11 cellular contexts compared by ENCODE assay signal in genomic region chr6:80210618-80211017, GRCh38.
A peak's percentile ranks its signal among the peaks of the same experiment; 100 is the strongest.
DNase-seq lines count a peak whose midpoint lies in the region; ATAC-seq, FAIRE-seq and TF ChIP-seq lines count a peak whose summit lies in the region.
"Had no signal": no experiment of that assay in that cellular context is flagged by ENCODE, and none has a peak within 500 bp of the region (broad histone marks: within the 10 kb centered on the region; RNA-seq: fewer than 3 reads in every experiment).

No MANE protein-coding gene starts in this region.

- no peak overlapping the region for H3K4me3 ChIP-seq in GM12878
- no peak overlapping the region for H3K4me3 ChIP-seq in naive thymus-derived CD4-positive, alpha-beta T cell (ENCODE audit: low read length)

- no peak for TF ChIP-seq CTCF in GM12878 (IDR thresholded peaks at IDR 0.05 in 2 of 3, conservative IDR thresholded peaks at IDR 0.05 in 1 of 3; ENCODE audit: control insufficient read depth in 2 of 3, extremely low read depth in 1 of 3, insufficient read depth in 1 of 3, low read depth in 3 of 3, low read length in 3 of 3)
- no peak for TF ChIP-seq CTCF in activated CD8-positive, alpha-beta T cell treated with anti-CD3 and anti-CD28 coated beads for 36 hours (IDR thresholded peaks at IDR 0.05)

- H3K9me3 Mint-ChIP-seq in activated T-cell treated with anti-CD3 and anti-CD28 coated beads, Interleukin-2, amount 50 U/mL, for 4 hours = no peaks in the 10 kb centered on the region
- H3K9me3 Mint-ChIP-seq in naive thymus-derived CD4-positive, alpha-beta T cell = no peaks in the 10 kb centered on the region
- no peaks in the 10 kb centered on the region for H3K9me3 Mint-ChIP-seq in activated CD8-positive, alpha-beta T cell treated with anti-CD3 and anti-CD28 coated beads for 36 hours

- CTCF ChIA-PET in HEK293T (lab: Yijun Ruan, JAX) (no interaction called here), GM12878 (lab: Yijun Ruan, JAX) (interaction anchor here (0.7 to 1.0 kb wide), 2 partner anchors 15 to 395 kb away, joined by 3 to 4 read pairs; no protein-coding TSS in a partner anchor)
- CTCF ChIA-PET in naive thymus-derived CD4-positive, alpha-beta T cell (lab: Charles Lee) = interaction anchor here (0.5 kb wide), 1 partner anchor 1970 kb away, joined by 3 read pairs; no protein-coding TSS in a partner anchor
- CTCF ChIA-PET in activated CD8-positive, alpha-beta T cell treated with anti-CD3 and anti-CD28 coated beads for 36 hours (lab: Charles Lee) = no interaction called here

- no peaks in the 10 kb centered on the region for H3K27me3 Mint-ChIP-seq in activated T-cell treated with anti-CD3 and anti-CD28 coated beads, Interleukin-2, amount 50 U/mL, for 4 hours (ENCODE audit: low read depth)
- no peaks in the 10 kb centered on the region for H3K27me3 Mint-ChIP-seq in naive thymus-derived CD4-positive, alpha-beta T cell
- H3K27me3 Mint-ChIP-seq in activated CD8-positive, alpha-beta T cell treated with anti-CD3 and anti-CD28 coated beads for 36 hours = no peaks in the 10 kb centered on the region

- peak overlapping the region; percentile 54; the same call in 1 of the 2 replicates for H3K4me2 ChIP-seq in GM12878 (ENCODE audit: control insufficient read depth, insufficient read depth)

- SMC1A ChIA-PET in GM12878 (lab: Charles Lee; ENCODE audit: uncharacterized antibody, unreplicated experiment) = interaction anchor here (1.0 to 1.2 kb wide), 3 partner anchors 19 to 51 kb away, joined by 3 to 6 read pairs (median 4); no protein-coding TSS in a partner anchor

- WGBS in GM12878 (ENCODE audit: insufficient coverage, insufficient replicate concordance, low lambda C conversion rate, missing lambda C conversion rate) = 0% methylated on average over 3 of the region's 3 CpGs

- no peak overlapping the region for H3K27ac Mint-ChIP-seq in naive thymus-derived CD4-positive, alpha-beta T cell
- no peak overlapping the region for H3K27ac Mint-ChIP-seq in activated CD8-positive, alpha-beta T cell treated with anti-CD3 and anti-CD28 coated beads for 36 hours

- no peak overlapping the region for H3K4me3 Mint-ChIP-seq in activated T-cell treated with anti-CD3 and anti-CD28 coated beads, Interleukin-2, amount 50 U/mL, for 4 hours
- no peak overlapping the region for H3K4me3 Mint-ChIP-seq in naive thymus-derived CD4-positive, alpha-beta T cell
- no peak overlapping the region for H3K4me3 Mint-ChIP-seq in activated CD8-positive, alpha-beta T cell treated with anti-CD3 and anti-CD28 coated beads for 36 hours

- peaks cover 3% of the 10 kb centered on the region for H3K4me1 ChIP-seq in GM12878 (ENCODE audit: control insufficient read depth, insufficient read depth, low read length)
- H3K4me1 ChIP-seq in naive thymus-derived CD4-positive, alpha-beta T cell (ENCODE audit: control insufficient read depth in 2 of 2, insufficient read depth in 2 of 2, low read length in 2 of 2) = no peaks in the 10 kb centered on the region

- in situ Hi-C loops in GM12878 (cut with MboI) = loop anchor here (25.0 kb wide), 1 partner anchor 1802 kb away; no protein-coding TSS in a partner anchor

- H3K79me2 ChIP-seq in GM12878 (ENCODE audit: control insufficient read depth, insufficient read depth, low read length) = no peaks in the 10 kb centered on the region

- POLR2A ChIA-PET in HEK293T (lab: Yijun Ruan, JAX) (no interaction called here), GM12878 (lab: Charles Lee) (no interaction called here)
- POLR2A ChIA-PET in naive thymus-derived CD4-positive, alpha-beta T cell (lab: Charles Lee) = no interaction called here
- POLR2A ChIA-PET in activated CD8-positive, alpha-beta T cell treated with anti-CD3 and anti-CD28 coated beads for 36 hours (lab: Charles Lee) = no interaction called here

- no peaks in the 10 kb centered on the region for H3K4me1 Mint-ChIP-seq in activated T-cell treated with anti-CD3 and anti-CD28 coated beads, Interleukin-2, amount 50 U/mL, for 4 hours (ENCODE audit: low read depth)
- peaks cover 0 to 5% (median 0%) of the 10 kb centered on the region in 7 donors for H3K4me1 Mint-ChIP-seq in naive thymus-derived CD4-positive, alpha-beta T cell
- peaks cover 8% of the 10 kb centered on the region for H3K4me1 Mint-ChIP-seq in activated CD8-positive, alpha-beta T cell treated with anti-CD3 and anti-CD28 coated beads for 36 hours (ENCODE audit: low read depth)

- no peak for TF ChIP-seq RAD21 in GM12878 (IDR thresholded peaks at IDR 0.05; ENCODE audit: insufficient read depth, low read depth, low read length)

- H2AFZ ChIP-seq in GM12878 (ENCODE audit: control insufficient read depth, low read depth, low read length) = no peak overlapping the region

- H3K9ac ChIP-seq in GM12878 (ENCODE audit: control insufficient read depth, insufficient read depth, low read length) = no peak overlapping the region

- H3K27ac ChIP-seq in GM12878 (ENCODE audit: control insufficient read depth, insufficient read depth) = no peak overlapping the region
- H3K27ac ChIP-seq in naive thymus-derived CD4-positive, alpha-beta T cell (ENCODE audit: low read depth, low read length) = no peak overlapping the region

- RAD21 ChIA-PET in GM12878 (lab: Charles Lee; ENCODE audit: unreplicated experiment) = interaction anchor here (0.7 to 0.8 kb wide), 2 partner anchors 45 to 59 kb away, joined by 3 to 4 read pairs; no protein-coding TSS in a partner anchor

- intact Hi-C loops in GM12878 (cut with micrococcal nuclease; ENCODE audit: unreplicated experiment) = loop anchor here (5.0 to 10.0 kb wide), 7 partner anchors 127 to 1794 kb away; partner anchors contain the start of gene TENT5A
- intact Hi-C loops in naive thymus-derived CD4-positive, alpha-beta T cell (cut with micrococcal nuclease) = loop anchor here (5.0 to 10.0 kb wide), 2 partner anchors 103 to 1544 kb away; partner anchors contain the start of genes BCKDHB (in 1 of the 2) and TENT5A (in 1 of the 2)
- intact Hi-C loops in activated CD8-positive, alpha-beta T cell treated with anti-CD3 and anti-CD28 coated beads for 36 hours (cut with micrococcal nuclease) = no loop called here

- peak; percentile 63 for ATAC-seq in GM12878
- ATAC-seq in activated T-cell treated with anti-CD3 and anti-CD28 coated beads, Interleukin-2, amount 50 U/mL, for 4 hours = no peak
- ATAC-seq in naive thymus-derived CD4-positive, alpha-beta T cell = no peak
- no peak for ATAC-seq in activated CD8-positive, alpha-beta T cell treated with anti-CD3 and anti-CD28 coated beads for 36 hours

- peak; percentile 7 for FAIRE-seq in GM12878 (lab: Jason Lieb, UNC)

- H3K9me3 ChIP-seq in GM12878 (replicated peaks; ENCODE audit: control insufficient read depth, insufficient read depth, low read length) = no peaks in the 10 kb centered on the region
- H3K9me3 ChIP-seq in naive thymus-derived CD4-positive, alpha-beta T cell (ENCODE audit: control insufficient read depth in 2 of 3, low read length in 3 of 3) = no peaks in the 10 kb centered on the region

- no peaks in the 10 kb centered on the region for H3K27me3 ChIP-seq in GM12878 (replicated peaks in 1 of 2; ENCODE audit: control insufficient read depth in 2 of 2, insufficient read depth in 2 of 2, low read length in 1 of 2)
- no peaks in the 10 kb centered on the region for H3K27me3 ChIP-seq in naive thymus-derived CD4-positive, alpha-beta T cell (ENCODE audit: control insufficient read depth in 2 of 2, insufficient read depth in 2 of 2, low read length in 2 of 2)

- H4K20me1 ChIP-seq in GM12878 (ENCODE audit: control insufficient read depth, insufficient read depth) = no peaks in the 10 kb centered on the region

- BruUV-seq in GM12878 (replicated peaks; lab: Mats Ljungman, UMichigan) = no TSS peak

- no peak for TF ChIP-seq POLR2A in GM12878 (IDR thresholded peaks at IDR 0.05; ENCODE audit: low read depth, low read length)

- H3K36me3 Mint-ChIP-seq in activated T-cell treated with anti-CD3 and anti-CD28 coated beads, Interleukin-2, amount 50 U/mL, for 4 hours (ENCODE audit: insufficient read depth) = peaks cover 4% of the 10 kb centered on the region
- H3K36me3 Mint-ChIP-seq in naive thymus-derived CD4-positive, alpha-beta T cell = peaks cover 0 to 12% (median 0%) of the 10 kb centered on the region in 5 donors
- no peaks in the 10 kb centered on the region for H3K36me3 Mint-ChIP-seq in activated CD8-positive, alpha-beta T cell treated with anti-CD3 and anti-CD28 coated beads for 36 hours (ENCODE audit: low read depth)

- DNase-seq in DMS79 treated with DMSO at 0.1 percent for 48 hours (lab: John Stamatoyannopoulos, UW) (peak; percentile 34), HEK293T (ENCODE audit: extremely low spot score) (no peak), GM12878 (ENCODE audit: low read depth, low spot score) (peak; percentile 13), left kidney (ENCODE audit: low read depth, low spot score) (peak; percentile 65), NCI-H2029 (lab: John Stamatoyannopoulos, UW) (no peak)
- no peak for DNase-seq in activated T-cell treated with anti-CD3 and anti-CD28 coated beads, Interleukin-2, amount 50 U/mL, for 4 hours
- DNase-seq in naive thymus-derived CD4-positive, alpha-beta T cell = no peak
- DNase-seq in activated CD8-positive, alpha-beta T cell treated with anti-CD3 and anti-CD28 coated beads for 36 hours = no peak
- DNase-seq: NCI-H1105 treated with DMSO at 0.1 percent for 48 hours, occipital lobe, SHP77 treated with DMSO at 0.1 percent for 48 hours had no signal

- no peaks in the 10 kb centered on the region for H3K36me3 ChIP-seq in GM12878 (ENCODE audit: control insufficient read depth in 2 of 2, insufficient read depth in 2 of 2, low read length in 1 of 2)
- no peaks in the 10 kb centered on the region for H3K36me3 ChIP-seq in naive thymus-derived CD4-positive, alpha-beta T cell (ENCODE audit: control insufficient read depth in 2 of 3, insufficient read depth in 3 of 3, low read length in 3 of 3)

- no peak for TF ChIP-seq EP300 in GM12878 (IDR thresholded peaks at IDR 0.05; ENCODE audit: borderline replicate concordance in 1 of 2, control insufficient read depth in 1 of 2, low read depth in 2 of 2, low read length in 2 of 2)

TF ChIP-seq in GM12878, 131 proteins besides CTCF, POLR2A, EP300 and RAD21 (continues in another document):
- TF ChIP-seq, protein P1, sequence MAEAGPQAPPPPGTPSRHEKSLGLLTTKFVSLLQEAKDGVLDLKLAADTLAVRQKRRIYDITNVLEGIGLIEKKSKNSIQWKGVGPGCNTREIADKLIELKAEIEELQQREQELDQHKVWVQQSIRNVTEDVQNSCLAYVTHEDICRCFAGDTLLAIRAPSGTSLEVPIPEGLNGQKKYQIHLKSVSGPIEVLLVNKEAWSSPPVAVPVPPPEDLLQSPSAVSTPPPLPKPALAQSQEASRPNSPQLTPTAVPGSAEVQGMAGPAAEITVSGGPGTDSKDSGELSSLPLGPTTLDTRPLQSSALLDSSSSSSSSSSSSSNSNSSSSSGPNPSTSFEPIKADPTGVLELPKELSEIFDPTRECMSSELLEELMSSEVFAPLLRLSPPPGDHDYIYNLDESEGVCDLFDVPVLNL (IDR thresholded peaks at IDR 0.05; ENCODE audit: low read depth, low read length) = no peak
- no peak for TF ChIP-seq BACH1 (IDR thresholded peaks at IDR 0.05; ENCODE audit: borderline replicate concordance)

Comparison
In these comparisons a context has a peak if more than half of its experiments do, and no peak if none do; other contexts are left out.
1. DNase-seq: peak in DMS79 treated with DMSO at 0.1 percent for 48 hours (single experiment), GM12878 (single experiment) and left kidney (single experiment); none in HEK293T (single experiment), activated T-cell treated with anti-CD3 and anti-CD28 coated beads, Interleukin-2, amount 50 U/mL, for 4 hours (single experiment), naive thymus-derived CD4-positive, alpha-beta T cell (0 of 9), NCI-H2029 (single experiment) and activated CD8-positive, alpha-beta T cell treated with anti-CD3 and anti-CD28 coated beads for 36 hours (single experiment).
2. CTCF ChIA-PET loops: an anchor here in GM12878 (0.7 to 1.0 kb wide) and naive thymus-derived CD4-positive, alpha-beta T cell (0.5 kb wide); none called in HEK293T and activated CD8-positive, alpha-beta T cell treated with anti-CD3 and anti-CD28 coated beads for 36 hours.